Comparison of ENCODE assay signal across 16 cellular contexts in genomic region chr11:79081441-79082124, GRCh38.
DNase-seq lines count a peak whose midpoint lies in the region; ATAC-seq, FAIRE-seq and TF ChIP-seq lines count a peak whose summit lies in the region.
"Had no signal": no experiment of that assay in that cellular context is flagged by ENCODE, and none has a peak within 500 bp of the region (broad histone marks: within the 10 kb centered on the region; RNA-seq: fewer than 3 reads in every experiment).

No MANE protein-coding gene starts in this region.

- no peak overlapping the region for H3K4me2 ChIP-seq in GM12878 (ENCODE audit: control insufficient read depth, insufficient read depth)

- SMC1A ChIA-PET in GM12878 (lab: Charles Lee; ENCODE audit: uncharacterized antibody, unreplicated experiment): interaction anchor here (0.9 to 1.4 kb wide), 4 partner anchors 9 to 46 kb away, joined by 3 to 7 read pairs (median 4); no protein-coding TSS in a partner anchor

- no peaks in the 10 kb centered on the region for H3K36me3 ChIP-seq in GM12878 (ENCODE audit: control insufficient read depth in 2 of 2, insufficient read depth in 2 of 2, low read length in 1 of 2)
- H3K36me3 ChIP-seq in MG63: no peaks in the 10 kb centered on the region
- H3K36me3 ChIP-seq in psoas muscle (ENCODE audit: insufficient read depth in 1 of 2, low read depth in 1 of 2): no peaks in the 10 kb centered on the region
- H3K36me3 ChIP-seq: heart left ventricle, lower lobe of right lung, suprapubic skin had no signal

- H2AFZ ChIP-seq in GM12878 (ENCODE audit: control insufficient read depth, low read depth, low read length): no peak overlapping the region

- POLR2A ChIA-PET in GM12878 (lab: Charles Lee): interaction anchor here (0.7 kb wide), 1 partner anchor 18 kb away, joined by 3 read pairs; no protein-coding TSS in a partner anchor

- ATAC-seq in HG02870 (IDR thresholded peaks at IDR 0.05; ENCODE audit: unreplicated experiment): peak; percentile 53
- peak; percentile 48 for ATAC-seq in GM12878
- ATAC-seq in activated CD4-positive, CD25-positive, alpha-beta regulatory T cell treated with anti-CD3 and anti-CD28 coated beads, Interleukin-2, amount 50 U/mL, for 24 hours: no peak
- ATAC-seq in psoas muscle: no peak
- ATAC-seq: heart left ventricle had no signal

- WGBS in GM12878 (ENCODE audit: insufficient coverage, insufficient replicate concordance, low lambda C conversion rate, missing lambda C conversion rate): 18% methylated on average over 8 of the region's 8 CpGs
- 78 to 82% (median 81%) methylated on average over 8 of the region's 8 CpGs for WGBS in psoas muscle, 3 donors

- intact Hi-C loops in GM12878 (cut with micrococcal nuclease; ENCODE audit: unreplicated experiment): no loop called here
- intact Hi-C loops in psoas muscle (cut with DNase I): no loop called here

- no peaks in the 10 kb centered on the region for H3K4me1 ChIP-seq in GM12878 (ENCODE audit: control insufficient read depth, insufficient read depth, low read length)
- peaks cover 4% of the 10 kb centered on the region for H3K4me1 ChIP-seq in psoas muscle
- H3K4me1 ChIP-seq: lower lobe of right lung, suprapubic skin had no signal

- TF ChIP-seq EP300 in GM12878 (IDR thresholded peaks at IDR 0.05; ENCODE audit: borderline replicate concordance in 1 of 2, control insufficient read depth in 1 of 2, low read depth in 2 of 2, low read length in 2 of 2): no peak

- DNase-seq in GM12878 (ENCODE audit: low read depth, low spot score) (no peak), hippocampal formation (lab: John Stamatoyannopoulos, UW) (peak; percentile 47 to 81), retinal pigment epithelial cell (ENCODE audit: low read depth) (peak; percentile 70), MG63 (no peak), GM20000 (ENCODE audit: low spot score) (no peak), psoas muscle (no peak)
- DNase-seq: activated CD4-positive, alpha-beta T cell treated with anti-CD3 and anti-CD28 coated beads for 4 hours; activated effector memory CD4-positive, alpha-beta T cell treated with Interleukin-2 at 50 U/mL for 16 hours; CD4-positive, alpha-beta memory T cell; cortex of kidney; heart left ventricle; lower lobe of right lung; NCI-H1694 treated with DMSO at 0.1 percent for 48 hours had no signal

- no peaks in the 10 kb centered on the region for H3K79me2 ChIP-seq in GM12878 (ENCODE audit: control insufficient read depth, insufficient read depth, low read length)

- no peak overlapping the region for H3K27ac ChIP-seq in GM12878 (ENCODE audit: control insufficient read depth, insufficient read depth)
- H3K27ac ChIP-seq in psoas muscle: no peak overlapping the region
- H3K27ac ChIP-seq: heart left ventricle, lower lobe of right lung, suprapubic skin had no signal

- RAD21 ChIA-PET in GM12878 (lab: Charles Lee; ENCODE audit: unreplicated experiment): no interaction called here

- CTCF ChIA-PET in GM12878 (lab: Yijun Ruan, JAX): interaction anchor here (0.9 to 3.8 kb wide), 4 partner anchors 10 to 18 kb away, joined by 3 to 18 read pairs (median 6); no protein-coding TSS in a partner anchor

- no peaks in the 10 kb centered on the region; a peak in 1 of 4 replicates for H3K27me3 ChIP-seq in GM12878 (replicated peaks in 1 of 2; ENCODE audit: control insufficient read depth in 2 of 2, insufficient read depth in 2 of 2, low read length in 1 of 2)
- H3K27me3 ChIP-seq in MG63: no peaks in the 10 kb centered on the region
- H3K27me3 ChIP-seq in psoas muscle (ENCODE audit: insufficient read depth in 3 of 3, low read length in 2 of 3): no peaks in the 10 kb centered on the region
- H3K27me3 ChIP-seq: heart left ventricle, suprapubic skin had no signal

- in situ Hi-C loops in GM12878 (cut with MboI): no loop called here

- no peak overlapping the region for H3K9ac ChIP-seq in GM12878 (ENCODE audit: control insufficient read depth, insufficient read depth, low read length)

- no peak for TF ChIP-seq RAD21 in GM12878 (IDR thresholded peaks at IDR 0.05; ENCODE audit: insufficient read depth, low read depth, low read length)

- H3K4me3 ChIP-seq in GM12878 (no peak overlapping the region), retinal pigment epithelial cell (ENCODE audit: low read length) (no peak overlapping the region), MG63 (no peak overlapping the region), psoas muscle (no peak overlapping the region)
- H3K4me3 ChIP-seq: heart left ventricle, lower lobe of right lung, suprapubic skin had no signal

- no peak for FAIRE-seq in GM12878 (lab: Jason Lieb, UNC)

- H4K20me1 ChIP-seq in GM12878 (ENCODE audit: control insufficient read depth, insufficient read depth): no peaks in the 10 kb centered on the region

- no peak for TF ChIP-seq CTCF in GM12878 (IDR thresholded peaks at IDR 0.05 in 2 of 3, conservative IDR thresholded peaks at IDR 0.05 in 1 of 3; ENCODE audit: control insufficient read depth in 2 of 3, extremely low read depth in 1 of 3, insufficient read depth in 1 of 3, low read depth in 3 of 3, low read length in 3 of 3)
- no peak for TF ChIP-seq CTCF in retinal pigment epithelial cell (conservative IDR thresholded peaks at IDR 0.05; ENCODE audit: low read depth, low read length)
- no peak for TF ChIP-seq CTCF in GM20000 (IDR thresholded peaks at IDR 0.05; ENCODE audit: extremely low read depth, missing control alignments)
- no peak for TF ChIP-seq CTCF in psoas muscle (IDR thresholded peaks at IDR 0.05)

- H3K9me3 ChIP-seq in GM12878 (replicated peaks; ENCODE audit: control insufficient read depth, insufficient read depth, low read length): no peaks in the 10 kb centered on the region; the same call in 2 of the 3 replicates
- no peaks in the 10 kb centered on the region for H3K9me3 ChIP-seq in MG63
- H3K9me3 ChIP-seq in psoas muscle: no peaks in the 10 kb centered on the region
- H3K9me3 ChIP-seq: heart left ventricle, lower lobe of right lung, suprapubic skin had no signal

- no TSS peak for BruUV-seq in GM12878 (replicated peaks; lab: Mats Ljungman, UMichigan)

- no peak for TF ChIP-seq POLR2A in GM12878 (IDR thresholded peaks at IDR 0.05; ENCODE audit: low read depth, low read length)

TF ChIP-seq in GM12878, 131 proteins besides CTCF, POLR2A, EP300 and RAD21:
- TF ChIP-seq MTA2 (IDR thresholded peaks at IDR 0.05; ENCODE audit: low read depth) (no peak), EED (IDR thresholded peaks at IDR 0.05; ENCODE audit: low read depth) (no peak), NR2F1 (conservative IDR thresholded peaks at IDR 0.05) (peak; percentile 34; the same call in 1 of the 2 replicates), IKZF2 (IDR thresholded peaks at IDR 0.05) (peak in 1 of 2 experiments; percentile 40; a peak in 1 of 4 replicates), PAX5 (IDR thresholded peaks at IDR 0.05; ENCODE audit: borderline replicate concordance, low read depth, low read length) (no peak), NKRF (conservative IDR thresholded peaks at IDR 0.05) (no peak), IKZF1 (conservative IDR thresholded peaks at IDR 0.05) (peak; percentile 64; the same call in 1 of the 2 replicates)
- TF ChIP-seq, protein P1, sequence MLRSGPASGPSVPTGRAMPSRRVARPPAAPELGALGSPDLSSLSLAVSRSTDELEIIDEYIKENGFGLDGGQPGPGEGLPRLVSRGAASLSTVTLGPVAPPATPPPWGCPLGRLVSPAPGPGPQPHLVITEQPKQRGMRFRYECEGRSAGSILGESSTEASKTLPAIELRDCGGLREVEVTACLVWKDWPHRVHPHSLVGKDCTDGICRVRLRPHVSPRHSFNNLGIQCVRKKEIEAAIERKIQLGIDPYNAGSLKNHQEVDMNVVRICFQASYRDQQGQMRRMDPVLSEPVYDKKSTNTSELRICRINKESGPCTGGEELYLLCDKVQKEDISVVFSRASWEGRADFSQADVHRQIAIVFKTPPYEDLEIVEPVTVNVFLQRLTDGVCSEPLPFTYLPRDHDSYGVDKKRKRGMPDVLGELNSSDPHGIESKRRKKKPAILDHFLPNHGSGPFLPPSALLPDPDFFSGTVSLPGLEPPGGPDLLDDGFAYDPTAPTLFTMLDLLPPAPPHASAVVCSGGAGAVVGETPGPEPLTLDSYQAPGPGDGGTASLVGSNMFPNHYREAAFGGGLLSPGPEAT (IDR thresholded peaks at IDR 0.05; ENCODE audit: low read depth): 0 out of 2 replicates have a peak, but pooled peaks have one; percentile 18

Comparison
In these comparisons a context has a peak if more than half of its experiments do, and no peak if none do; other contexts are left out.
1. ATAC-seq: peak in HG02870 (single experiment) and GM12878 (single experiment); none in activated CD4-positive, CD25-positive, alpha-beta regulatory T cell treated with anti-CD3 and anti-CD28 coated beads, Interleukin-2, amount 50 U/mL, for 24 hours (0 of 2) and psoas muscle (0 of 4).
2. DNase-seq: peak in hippocampal formation (2 of 2) and retinal pigment epithelial cell (single experiment); none in GM12878 (single experiment), MG63 (single experiment), GM20000 (single experiment) and psoas muscle (0 of 2).